Comparison of ENCODE assay signal across 23 cellular contexts in genomic region chr7:46747869-46748576, GRCh38.
DNase-seq lines count a peak whose midpoint lies in the region; ATAC-seq, FAIRE-seq and TF ChIP-seq lines count a peak whose summit lies in the region.
"Had no signal": no experiment of that assay in that cellular context is flagged by ENCODE, and none has a peak within 500 bp of the region (broad histone marks: within the 10 kb centered on the region; RNA-seq: fewer than 3 reads in every experiment).

No MANE protein-coding gene starts in this region.

- no peak overlapping the region for H3K27ac Mint-ChIP-seq in astrocyte (ENCODE audit: unreplicated experiment)
- H3K27ac Mint-ChIP-seq: CD8-positive, alpha-beta T cell; H9 had no signal

- H3K36me3 ChIP-seq in IMR-90 (ENCODE audit: control insufficient read depth, insufficient read depth, low read length): no peaks in the 10 kb centered on the region
- no peaks in the 10 kb centered on the region for H3K36me3 ChIP-seq in astrocyte (ENCODE audit: insufficient read depth, low read length)
- H3K36me3 ChIP-seq in mesenchymal stem cell (ENCODE audit: control insufficient read depth in 1 of 2, insufficient read depth in 2 of 2, low read depth in 1 of 2, low read length in 2 of 2): no peaks in the 10 kb centered on the region
- no peaks in the 10 kb centered on the region for H3K36me3 ChIP-seq in HepG2 (replicated peaks in 1 of 2; ENCODE audit: control insufficient read depth in 1 of 2, insufficient read depth in 2 of 2, low read length in 2 of 2)
- H3K36me3 ChIP-seq: BLaER1, Peyer's patch, SJSA1 had no signal

- H3K4me1 ChIP-seq in IMR-90 (ENCODE audit: control insufficient read depth, insufficient read depth, low read length) (peaks cover 6% of the 10 kb centered on the region), astrocyte (ENCODE audit: insufficient read depth, low read length) (peaks cover 33% of the 10 kb centered on the region), mesenchymal stem cell (ENCODE audit: control insufficient read depth, insufficient read depth, low read depth, low read length) (no peaks in the 10 kb centered on the region), HepG2 (ENCODE audit: insufficient read depth, low read length) (no peaks in the 10 kb centered on the region)
- H3K4me1 ChIP-seq: Peyer's patch had no signal

- BruUV-seq in IMR-90 (replicated peaks; lab: Mats Ljungman, UMichigan): no TSS peak
- no TSS peak for BruUV-seq in HepG2 (replicated peaks; lab: Mats Ljungman, UMichigan)

- H4K91ac ChIP-seq in IMR-90 (ENCODE audit: insufficient read depth, low read depth, low read length): no peak overlapping the region
- no peak overlapping the region for H4K91ac ChIP-seq in mesenchymal stem cell (ENCODE audit: low read length)

- in situ Hi-C loops in IMR-90 (cut with MboI; ENCODE audit: low sequenced_read_pairs): no loop called here
- in situ Hi-C loops in HepG2 (cut with HindIII; ENCODE audit: extremely low pct_ligation_motif_present, low pct_unique_long_range_greater_than_20kb): no loop called here

- H3K79me1 ChIP-seq in IMR-90 (ENCODE audit: low read depth in 1 of 2, low read length in 2 of 2) (no peaks in the 10 kb centered on the region), mesenchymal stem cell (replicated peaks; ENCODE audit: low read length, poor library complexity, severe bottlenecking) (no peaks in the 10 kb centered on the region)

- H3K27me3 ChIP-seq in IMR-90 (ENCODE audit: control insufficient read depth, insufficient read depth, low read length): no peaks in the 10 kb centered on the region
- no peaks in the 10 kb centered on the region for H3K27me3 ChIP-seq in astrocyte (ENCODE audit: insufficient read depth, low read length)
- no peaks in the 10 kb centered on the region for H3K27me3 ChIP-seq in mesenchymal stem cell (ENCODE audit: control insufficient read depth in 1 of 2, insufficient read depth in 1 of 2, low read length in 2 of 2)
- no peaks in the 10 kb centered on the region for H3K27me3 ChIP-seq in HepG2 (ENCODE audit: control insufficient read depth in 1 of 2, insufficient read depth in 2 of 2, low read length in 2 of 2)
- H3K27me3 ChIP-seq: BLaER1, Peyer's patch, SJSA1 had no signal

- H3K23ac ChIP-seq in IMR-90 (ENCODE audit: low read depth, low read length) (no peak overlapping the region), mesenchymal stem cell (ENCODE audit: low read length in 2 of 2) (no peak overlapping the region)

- no peak overlapping the region for H2AK9ac ChIP-seq in IMR-90 (replicated peaks; ENCODE audit: low read depth, low read length, poor library complexity)

- peaks cover 21% of the 10 kb centered on the region for H3K4me1 Mint-ChIP-seq in astrocyte (ENCODE audit: low read depth, unreplicated experiment)

- H3K14ac ChIP-seq in IMR-90 (replicated peaks; ENCODE audit: low read depth, low read length) (0 out of 2 replicates have a peak overlapping the region, but pooled peaks have one; percentile 20), mesenchymal stem cell (ENCODE audit: low read length in 2 of 2) (peak overlapping the region in 1 of 2 experiments; percentile 37)

- no peaks in the 10 kb centered on the region for H4K20me1 ChIP-seq in IMR-90 (ENCODE audit: insufficient read depth, low read length)
- H4K20me1 ChIP-seq in astrocyte (ENCODE audit: insufficient read depth, low read length): no peaks in the 10 kb centered on the region
- no peaks in the 10 kb centered on the region for H4K20me1 ChIP-seq in HepG2 (ENCODE audit: insufficient read depth, low read length)
- H4K20me1 ChIP-seq: BLaER1 had no signal

- FAIRE-seq in astrocyte (lab: Jason Lieb, UNC) (peak; percentile 32), HepG2 (lab: Jason Lieb, UNC) (no peak)
- FAIRE-seq: GM19239 had no signal

- POLR2A ChIA-PET in IMR-90 (lab: Charles Lee; ENCODE audit: unreplicated experiment): no interaction called here
- POLR2A ChIA-PET in HepG2 (lab: Yijun Ruan, JAX): no interaction called here

- peaks cover 2% of the 10 kb centered on the region for H3K27me3 Mint-ChIP-seq in astrocyte (ENCODE audit: low read depth, unreplicated experiment)

- no peak for ATAC-seq in IMR-90 (ENCODE audit: low read depth)
- peak; percentile 63 for ATAC-seq in sciatic nerve
- no peak for ATAC-seq in HG03108 (IDR thresholded peaks at IDR 0.05; ENCODE audit: unreplicated experiment)
- no peak for ATAC-seq in HepG2
- ATAC-seq: CD8-positive, alpha-beta T cell; Right ventricle myocardium inferior had no signal

- H3K4me3 ChIP-seq in IMR-90 (ENCODE audit: insufficient read depth, low read depth, low read length): no peak overlapping the region
- no peak overlapping the region for H3K4me3 ChIP-seq in astrocyte (ENCODE audit: insufficient read depth, low read depth, low read length)
- no peak overlapping the region for H3K4me3 ChIP-seq in mesenchymal stem cell (ENCODE audit: insufficient read depth in 1 of 2, low read depth in 1 of 2, low read length in 2 of 2)
- H3K4me3 ChIP-seq in HepG2 (replicated peaks in 1 of 3; ENCODE audit: insufficient read depth in 1 of 3, low read depth in 2 of 3, low read length in 3 of 3): no peak overlapping the region
- H3K4me3 ChIP-seq: BLaER1, Peyer's patch, SJSA1 had no signal

- H2AK5ac ChIP-seq in IMR-90 (ENCODE audit: low read depth, low read length) (no peak overlapping the region), mesenchymal stem cell (ENCODE audit: low read length, severe bottlenecking) (no peak overlapping the region)

- H3K9me3 ChIP-seq in IMR-90 (ENCODE audit: control insufficient read depth, insufficient read depth, low read length) (no peaks in the 10 kb centered on the region), astrocyte (ENCODE audit: insufficient read depth, low read depth, low read length) (no peaks in the 10 kb centered on the region), mesenchymal stem cell (ENCODE audit: control insufficient read depth, low read length) (no peaks in the 10 kb centered on the region), HepG2 (ENCODE audit: low read length) (no peaks in the 10 kb centered on the region)
- H3K9me3 ChIP-seq: BLaER1, Peyer's patch, SJSA1 had no signal

- TF ChIP-seq EP300 in HepG2 (IDR thresholded peaks at IDR 0.05; ENCODE audit: low read depth in 2 of 2, low read length in 2 of 2) (no peak), HepG2 (CRISPR knock-in tag; IDR thresholded peaks at IDR 0.05; ENCODE audit: borderline replicate concordance) (no peak)

- TF ChIP-seq RAD21 in IMR-90 (IDR thresholded peaks at IDR 0.05; ENCODE audit: low read length) (no peak), HepG2 (CRISPR knock-in tag; IDR thresholded peaks at IDR 0.05) (no peak)

- H4K8ac ChIP-seq in IMR-90 (ENCODE audit: low read depth in 2 of 2, low read length in 2 of 2) (no peak overlapping the region), mesenchymal stem cell (ENCODE audit: low read length) (peak overlapping the region; percentile 79)

- intact Hi-C loops in IMR-90 (cut with micrococcal nuclease): no loop called here
- intact Hi-C loops in sciatic nerve (cut with DNase I): no loop called here
- intact Hi-C loops in HepG2 (cut with micrococcal nuclease; ENCODE audit: unreplicated experiment): no loop called here

- no peak overlapping the region for H3K9ac ChIP-seq in IMR-90 (ENCODE audit: low read depth, low read length)
- H3K9ac ChIP-seq in astrocyte (ENCODE audit: low read length): no peak overlapping the region
- no peak overlapping the region for H3K9ac ChIP-seq in mesenchymal stem cell (ENCODE audit: low read length)
- H3K9ac ChIP-seq in HepG2 (ENCODE audit: insufficient read depth, low read depth, low read length): no peak overlapping the region
- H3K9ac ChIP-seq: BLaER1 had no signal

- CTCF ChIA-PET in IMR-90 (lab: Yijun Ruan, JAX) (interaction anchor here (1.0 kb wide), 1 partner anchor 171 kb away, joined by 3 read pairs; no protein-coding TSS in a partner anchor), HepG2 (lab: Yijun Ruan, JAX; ENCODE audit: low intra/inter-chr PET ratio, low total read pairs) (no interaction called here)

- H2BK5ac ChIP-seq in IMR-90 (ENCODE audit: low read depth, low read length, poor library complexity, severe bottlenecking) (no peak overlapping the region), mesenchymal stem cell (ENCODE audit: low read depth, low read length, poor library complexity, severe bottlenecking) (no peak overlapping the region)

- no peak overlapping the region for H3K56ac ChIP-seq in IMR-90 (ENCODE audit: extremely low read depth, insufficient read depth, low read length)

- TF ChIP-seq CTCF in IMR-90 (conservative IDR thresholded peaks at IDR 0.05; ENCODE audit: low read depth, low read length): no peak
- no peak for TF ChIP-seq CTCF in astrocyte (IDR thresholded peaks at IDR 0.05; ENCODE audit: insufficient read depth, low read depth, low read length)
- no peak for TF ChIP-seq CTCF in HepG2 (CRISPR knock-in tag; IDR thresholded peaks at IDR 0.05)

- no peak overlapping the region for H2BK120ac ChIP-seq in IMR-90 (ENCODE audit: low read depth, low read length)
- H2BK120ac ChIP-seq in mesenchymal stem cell (ENCODE audit: low read depth, low read length): peak overlapping the region; percentile 29

- H2BK15ac ChIP-seq in IMR-90 (ENCODE audit: low read depth, low read length) (0 out of 3 replicates have a peak overlapping the region, but pooled peaks have one; percentile 21), mesenchymal stem cell (ENCODE audit: low read depth, poor library complexity, severe bottlenecking) (no peak overlapping the region)

- peaks cover 2% of the 10 kb centered on the region for H3K9me3 Mint-ChIP-seq in astrocyte (ENCODE audit: unreplicated experiment)
- H3K9me3 Mint-ChIP-seq: H9 had no signal

- 60% methylated on average over 1 of the region's 6 CpGs; no CpG with 5 or more reads in 1 of the 2 experiments for WGBS in IMR-90 (ENCODE audit: extremely low coverage in 2 of 2, insufficient read length in 1 of 2), 2 experiments
- 37% methylated on average over 4 of the region's 6 CpGs for WGBS in mesenchymal stem cell
- 61% methylated on average over 6 of the region's 6 CpGs for WGBS in HepG2 (ENCODE audit: low lambda C conversion rate)

- DNase-seq in IMR-90 (no peak), astrocyte (ENCODE audit: low read depth) (peak; percentile 62), mesenchymal stem cell (peak; percentile 52), sciatic nerve (ENCODE audit: low spot score) (no peak), HepG2 (ENCODE audit: low spot score) (no peak), NCI-H2227 (lab: John Stamatoyannopoulos, UW; ENCODE audit: unreplicated experiment) (no peak)
- DNase-seq: CD8-positive, alpha-beta T cell; DMS79; H9; KG1; NCI-H1092 treated with DMSO at 0.1 percent for 48 hours; NCI-H1436 treated with DMSO at 0.1 percent for 48 hours; NCI-H2029; NCI-H345; NCI-H524; NCI-H774; Peyer's patch had no signal

- H2BK20ac ChIP-seq in IMR-90 (ENCODE audit: low read depth, low read length): no peak overlapping the region

- no peak overlapping the region for H3K4me3 Mint-ChIP-seq in astrocyte (ENCODE audit: unreplicated experiment)
- H3K4me3 Mint-ChIP-seq: CD8-positive, alpha-beta T cell; H9 had no signal

- dilution Hi-C loops in IMR-90 (cut with HindIII; ENCODE audit: low sequenced_read_pairs, unreplicated experiment): no loop called here

- peak overlapping the region; percentile 93 to 98 for H2BK12ac ChIP-seq in mesenchymal stem cell (ENCODE audit: low read length in 2 of 2)

- no peak overlapping the region for H3K27ac ChIP-seq in IMR-90 (ENCODE audit: insufficient read depth, low read length)
- no peak overlapping the region for H3K27ac ChIP-seq in astrocyte (ENCODE audit: low read depth, low read length)
- no peak overlapping the region for H3K27ac ChIP-seq in mesenchymal stem cell (ENCODE audit: low read length, poor library complexity, severe bottlenecking)
- H3K27ac ChIP-seq in HepG2 (ENCODE audit: extremely low read length, insufficient read depth, low read length): no peak overlapping the region
- H3K27ac ChIP-seq: BLaER1, HL-60, Peyer's patch, SJSA1 had no signal

- H3K4me2 ChIP-seq in IMR-90 (ENCODE audit: low read depth, low read length) (no peak overlapping the region), astrocyte (ENCODE audit: low read length) (no peak overlapping the region), mesenchymal stem cell (ENCODE audit: low read length, poor library complexity, severe bottlenecking) (no peak overlapping the region), HepG2 (ENCODE audit: low read depth, low read length) (no peak overlapping the region)

- peaks cover 6% of the 10 kb centered on the region for H3K9me1 ChIP-seq in IMR-90 (ENCODE audit: insufficient read depth, low read length)

- H3K18ac ChIP-seq in IMR-90 (ENCODE audit: low read depth, low read length) (peak overlapping the region; percentile 33; the same call in 1 of the 2 replicates), mesenchymal stem cell (ENCODE audit: low read depth in 1 of 2, low read length in 2 of 2) (peak overlapping the region; percentile 61 to 81)

- no peak overlapping the region for H4K5ac ChIP-seq in IMR-90 (ENCODE audit: low read depth, low read length)

- no peak for TF ChIP-seq POLR2A in IMR-90 (IDR thresholded peaks at IDR 0.05; ENCODE audit: low read depth, low read length)
- TF ChIP-seq POLR2A in HepG2 (IDR thresholded peaks at IDR 0.05; ENCODE audit: insufficient read depth in 1 of 2, low read depth in 2 of 2, low read length in 2 of 2): no peak

- H3K4ac ChIP-seq in IMR-90 (ENCODE audit: low read depth, low read length) (peak overlapping the region; percentile 21; the same call in 1 of the 2 replicates), mesenchymal stem cell (ENCODE audit: low read depth in 1 of 2, low read length in 2 of 2) (peak overlapping the region in 1 of 2 experiments; percentile 9)

- no peaks in the 10 kb centered on the region for H3K79me2 ChIP-seq in astrocyte (ENCODE audit: insufficient read depth, low read length)
- H3K79me2 ChIP-seq in HepG2 (ENCODE audit: insufficient read depth, low read length): no peaks in the 10 kb centered on the region

- H2AFZ ChIP-seq in IMR-90 (replicated peaks; ENCODE audit: low read length, poor library complexity) (no peak overlapping the region), astrocyte (ENCODE audit: low read depth, low read length) (no peak overlapping the region), mesenchymal stem cell (ENCODE audit: low read depth, low read length) (no peak overlapping the region), HepG2 (ENCODE audit: low read length) (no peak overlapping the region)

- no peaks in the 10 kb centered on the region for H3K36me3 Mint-ChIP-seq in astrocyte (ENCODE audit: low read depth, unreplicated experiment)
- H3K36me3 Mint-ChIP-seq: CD8-positive, alpha-beta T cell had no signal

Comparison
In these comparisons a context has a peak if more than half of its experiments do, and no peak if none do; other contexts are left out.
1. DNase-seq: peak in astrocyte (single experiment) and mesenchymal stem cell (single experiment); none in IMR-90 (single experiment), sciatic nerve (single experiment), HepG2 (single experiment) and NCI-H2227 (single experiment).